Comparison of ENCODE assay signal across 26 cellular contexts in genomic region chr10:73339436-73339835, GRCh38. TPM values are rescaled to one million over a fixed set of nuclear protein-coding genes. Genes with fewer than 3 reads are reported as not detected.
A peak's percentile ranks its signal among the peaks of the same experiment; 100 is the strongest.
DNase-seq lines count a peak whose midpoint lies in the region; ATAC-seq lines count a peak whose summit lies in the region.
"Had no signal": no experiment of that assay in that cellular context is flagged by ENCODE, and none has a peak within 500 bp of the region (broad histone marks: within the 10 kb centered on the region; RNA-seq: fewer than 3 reads in every experiment).

No MANE protein-coding gene starts in this region.

- no peaks in the 10 kb centered on the region for H3K36me3 ChIP-seq in subcutaneous abdominal adipose tissue (ENCODE audit: control insufficient read depth in 5 of 5, insufficient read depth in 5 of 5, low read length in 5 of 5)
- H3K36me3 ChIP-seq: prostate gland, SJSA1 had no signal

- DNase-seq in Right ventricle myocardium inferior (ENCODE audit: missing footprints) (no peak), cardiac septum (ENCODE audit: low spot score) (no peak), amygdala (lab: John Stamatoyannopoulos, UW) (peak in 38 of 56 donors; percentile 2 to 74 (median 22)), hypothalamus (lab: John Stamatoyannopoulos, UW) (peak in 27 of 51 donors; percentile 1 to 70 (median 21)), NCI-H1436 (lab: John Stamatoyannopoulos, UW) (no peak)
- DNase-seq in effector CD8-positive, alpha-beta T cell (lab: John Stamatoyannopoulos, UW): no peak
- DNase-seq: activated CD4-positive, alpha-beta memory T cell treated with anti-CD3 and anti-CD28 coated beads, Interleukin-2, amount 10 ng/mL, durations not matched to agents 7 days and 5 days; activated effector memory CD4-positive, alpha-beta T cell treated with anti-CD3 and anti-CD28 coated beads, Interleukin-2, amount 50 U/mL, for 16 hours; activated naive CD8-positive, alpha-beta T cell treated with anti-CD3 and anti-CD28 coated beads, Interleukin-2, amount 10 ng/mL, durations not matched to agents 7 days and 5 days; body of pancreas; CD4-positive, alpha-beta memory T cell; left cardiac atrium; mesenchymal stem cell; NCI-H1092 treated with DMSO at 0.1 percent for 48 hours; NCI-H2029; NCI-H526; stimulated activated naive CD8-positive, alpha-beta T cell treated with anti-CD3 and anti-CD28 coated beads, Interleukin-15, Interleukin-2, amounts not matched to agents 100 U/mL and 50 U/mL, for 24 hours; T-cell had no signal

- H3K4me1 ChIP-seq in subcutaneous abdominal adipose tissue (ENCODE audit: control insufficient read depth in 5 of 5, insufficient read depth in 5 of 5, low read length in 5 of 5): peaks cover 0 to 28% (median 15%) of the 10 kb centered on the region in 5 donors
- H3K4me1 ChIP-seq: body of pancreas, prostate gland, SJSA1 had no signal

- peak overlapping the region in 1 of 5 donors; percentile 5 for H3K4me3 ChIP-seq in subcutaneous abdominal adipose tissue (ENCODE audit: low read depth in 1 of 5, low read length in 5 of 5)
- H3K4me3 ChIP-seq: body of pancreas, dorsolateral prefrontal cortex, prostate gland, SJSA1, skin epidermis had no signal

- peak overlapping the region; percentile 81 for H3K27ac ChIP-seq in subcutaneous abdominal adipose tissue (ENCODE audit: low read depth, low read length)
- H3K27ac ChIP-seq: 22Rv1, body of pancreas, dorsolateral prefrontal cortex, prostate gland, SJSA1, skin epidermis had no signal

- intact Hi-C loops in Right ventricle myocardium inferior (cut with DNase I) (no loop called here), cardiac septum (cut with DNase I) (no loop called here)

- no peaks in the 10 kb centered on the region for H3K27me3 ChIP-seq in subcutaneous abdominal adipose tissue (ENCODE audit: control insufficient read depth in 5 of 5, insufficient read depth in 4 of 5, low read length in 5 of 5)
- H3K27me3 ChIP-seq: body of pancreas, dorsolateral prefrontal cortex, SJSA1 had no signal

- ATAC-seq in Right ventricle myocardium inferior (peak; percentile 71), GM19463 (IDR thresholded peaks at IDR 0.05; ENCODE audit: unreplicated experiment) (no peak)
- ATAC-seq: activated CD4-positive, CD25-positive, alpha-beta regulatory T cell treated with anti-CD3 and anti-CD28 coated beads, Interleukin-2, amount 50 U/mL, for 24 hours; body of pancreas; stimulated activated naive CD8-positive, alpha-beta T cell treated with anti-CD3 and anti-CD28 coated beads, Interleukin-15, Interleukin-2, amounts not matched to agents 100 U/mL and 50 U/mL, for 24 hours; T-cell had no signal

- H3K9me3 ChIP-seq in subcutaneous abdominal adipose tissue (ENCODE audit: control insufficient read depth in 5 of 5, low read length in 5 of 5): no peaks in the 10 kb centered on the region
- H3K9me3 ChIP-seq: body of pancreas, prostate gland, SJSA1 had no signal

- no peak overlapping the region for H3K9ac ChIP-seq in subcutaneous abdominal adipose tissue (ENCODE audit: low read length in 5 of 5)

RNA-seq across cellular contexts. Expression of gene CFAP70, which starts 19.2 kb away (rescaled TPM):
- total RNA-seq in Right ventricle myocardium inferior: 1.4 TPM
- total RNA-seq in cardiac septum: 1.4 TPM

Comparison
In these comparisons a context has a peak if more than half of its experiments do, and no peak if none do; other contexts are left out.
1. DNase-seq: peak in amygdala (38 of 56) and hypothalamus (27 of 51); none in Right ventricle myocardium inferior (single experiment), cardiac septum (single experiment), effector CD8-positive, alpha-beta T cell (single experiment) and NCI-H1436 (single experiment).